Comparison of ENCODE assay signal across 8 cellular contexts in the genomic region with DNA sequence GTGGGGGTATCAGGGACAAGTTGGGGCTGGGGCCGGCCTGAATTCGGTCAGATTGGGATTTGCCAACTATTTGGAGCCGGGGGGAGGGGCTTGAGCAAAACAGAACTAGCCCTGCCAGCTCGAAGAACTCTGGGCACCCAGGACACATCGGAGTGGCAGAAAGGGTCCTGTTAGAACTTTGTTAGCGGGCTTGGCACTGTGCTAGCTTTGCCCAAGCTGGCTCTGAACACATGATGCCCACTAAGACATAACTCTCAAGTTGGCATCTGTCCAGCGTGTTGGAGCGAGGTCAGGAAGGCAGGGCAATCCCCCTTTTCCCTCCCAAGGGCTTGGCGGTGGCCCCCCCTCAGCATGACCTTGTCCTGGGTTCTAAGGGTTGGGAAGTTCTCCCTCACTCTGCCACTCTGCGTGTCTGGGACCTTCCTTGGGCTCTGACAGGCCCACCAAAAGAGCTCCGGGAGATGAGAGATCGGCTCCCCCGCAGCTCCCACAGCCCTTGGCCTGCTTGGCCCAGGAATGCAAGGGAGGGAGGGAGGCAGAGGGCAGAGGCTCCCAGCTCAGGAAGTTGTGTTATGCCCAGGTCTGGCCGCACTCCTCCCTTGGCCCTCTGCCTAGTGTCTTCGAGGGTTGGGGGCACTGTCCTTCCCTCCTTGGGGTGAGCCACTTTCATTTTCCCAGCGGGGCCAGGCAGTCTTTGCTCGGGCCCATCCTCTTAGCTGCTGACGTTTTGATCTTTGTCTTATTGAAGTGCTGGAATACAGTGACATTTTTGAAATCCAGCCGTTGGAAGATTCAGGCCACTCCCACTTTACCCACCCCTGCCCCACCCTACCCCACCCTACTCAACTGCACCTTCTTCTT. TPM values are rescaled to one million over a fixed set of nuclear protein-coding genes. Genes with fewer than 3 reads are reported as not detected.
DNase-seq lines count a peak whose midpoint lies in the region; TF ChIP-seq lines count a peak whose summit lies in the region.

No MANE protein-coding gene starts in this region.

- H3K4me1 Mint-ChIP-seq in Calu3 (ENCODE audit: low read depth, unreplicated experiment): peaks cover 55% of the 10 kb centered on the region

- peaks cover 76% of the 10 kb centered on the region for H3K36me3 Mint-ChIP-seq in Calu3 (ENCODE audit: insufficient read depth, unreplicated experiment)

- peaks cover 61% of the 10 kb centered on the region for H3K79me2 ChIP-seq in hepatocyte

- 20% methylated on average over 18 of the region's 19 CpGs for WGBS in hepatocyte (ENCODE audit: low lambda C conversion rate, missing lambda C conversion rate)

- no peaks in the 10 kb centered on the region for H3K9me3 ChIP-seq in hepatocyte (ENCODE audit: low read depth)

- H3K4me1 ChIP-seq in hepatocyte (ENCODE audit: insufficient read depth): peaks cover 65% of the 10 kb centered on the region

- H3K36me3 ChIP-seq in hepatocyte (replicated peaks; ENCODE audit: insufficient read depth, low read depth): no peaks in the 10 kb centered on the region

- intact Hi-C loops in Calu3 (cut with micrococcal nuclease; ENCODE audit: unreplicated experiment): no loop called here

- H2AFZ ChIP-seq in hepatocyte: no peak overlapping the region

- H4K20me1 ChIP-seq in hepatocyte (ENCODE audit: insufficient read depth, poor library complexity, severe bottlenecking): peaks cover 52% of the 10 kb centered on the region

- in situ Hi-C loops in GM13977 (cut with MboI; ENCODE audit: low pct_unique_long_range_greater_than_20kb, low sequenced_read_pairs, unreplicated experiment): no loop called here

- TF ChIP-seq CTCF in Calu3 (IDR thresholded peaks at IDR 0.05; ENCODE audit: unreplicated experiment) (no peak), hepatocyte (IDR thresholded peaks at IDR 0.05; ENCODE audit: poor library complexity) (no peak), GM13977 (IDR thresholded peaks at IDR 0.05; ENCODE audit: extremely low read depth, insufficient read depth, missing control alignments) (no peak)

- peak overlapping the region; percentile 91 for H3K4me3 ChIP-seq in hepatocyte

- peak overlapping the region; percentile 85 for H3K27ac Mint-ChIP-seq in Calu3 (ENCODE audit: unreplicated experiment)

- no peaks in the 10 kb centered on the region for H3K9me3 Mint-ChIP-seq in Calu3 (ENCODE audit: low read depth, unreplicated experiment)

- H3K9me2 ChIP-seq in hepatocyte (replicated peaks; ENCODE audit: insufficient read depth): no peaks in the 10 kb centered on the region

- H3K27me3 Mint-ChIP-seq in Calu3 (ENCODE audit: unreplicated experiment): no peaks in the 10 kb centered on the region

- peak overlapping the region; percentile 82 for H3K4me3 Mint-ChIP-seq in Calu3 (ENCODE audit: low read depth, unreplicated experiment)

- peak overlapping the region; percentile 96 for H3K27ac ChIP-seq in hepatocyte

- H3K27me3 ChIP-seq in hepatocyte: no peaks in the 10 kb centered on the region

- BruUV-seq in Calu3 (replicated peaks; lab: Mats Ljungman, UMichigan): TSS peak; percentile 39

- DNase-seq in Calu3 (peak; percentile 55), LHCN-M2 (ENCODE audit: low read depth) (peak; percentile 78), amniotic epithelial cell (ENCODE audit: low read depth) (peak; percentile 86), hepatocyte (ENCODE audit: low spot score) (peak; percentile 68), putamen (ENCODE audit: low spot score) (peak; percentile 62), GM13977 (ENCODE audit: low spot score) (no peak), activated gamma-delta T cell (lab: John Stamatoyannopoulos, UW) (no peak), retina (no peak)

- peak overlapping the region; percentile 83 for H3K4me2 ChIP-seq in hepatocyte

- CTCF ChIA-PET in Calu3 (lab: Charles Lee): interaction anchor here (1.0 to 3.2 kb wide), 5 partner anchors 9 to 19 kb away, joined by 3 to 25 read pairs (median 8); no protein-coding TSS in a partner anchor

RNA-seq across cellular contexts. Expression of gene LMNA, which starts 1.2 kb away (rescaled TPM):
- total RNA-seq in Calu3 (2022) (499 and 514 TPM in 2 replicates), LHCN-M2 (2014; rRNA removed) (1,371 and 1,475 TPM in 2 replicates), hepatocyte (161 and 208 TPM in 2 replicates)
- polyA plus RNA-seq in LHCN-M2 (2012): 1,211 TPM
- 345 and 402 TPM in 2 replicates for polyA plus RNA-seq in hepatocyte

RNA-seq across cellular contexts. Expression of gene MEX3A, which starts 33.5 kb away (rescaled TPM):
- total RNA-seq in Calu3 (2022) (3.3 and 5.0 TPM in 2 replicates), LHCN-M2 (2014; rRNA removed) (4.9 and 5.8 TPM in 2 replicates), hepatocyte (11.0 and 12.0 TPM in 2 replicates)
- 3.1 TPM for polyA plus RNA-seq in LHCN-M2 (2012)
- 9.3 and 10.8 TPM in 2 replicates for polyA plus RNA-seq in hepatocyte

RNA-seq across cellular contexts. Expression of gene SEMA4A, which starts 37.6 kb away (rescaled TPM):
- total RNA-seq in Calu3 (2022): 6.9 and 7.2 TPM in 2 replicates
- 0.40 and 0.64 TPM in 2 replicates for total RNA-seq in LHCN-M2 (2014; rRNA removed)
- polyA plus RNA-seq in LHCN-M2 (2012): 0.39 TPM
- 1.4 and 2.1 TPM in 2 replicates for total RNA-seq in hepatocyte
- 1.3 and 2.6 TPM in 2 replicates for polyA plus RNA-seq in hepatocyte

RNA-seq across cellular contexts. Expression of gene RAB25, which starts 54.8 kb away (rescaled TPM):
- total RNA-seq in Calu3 (2022) (182 and 189 TPM in 2 replicates), LHCN-M2 (2014; rRNA removed) (not detected in 2 replicates), hepatocyte (71.1 and 77.9 TPM in 2 replicates)
- not detected for polyA plus RNA-seq in LHCN-M2 (2012)
- polyA plus RNA-seq in hepatocyte: 91.6 and 106 TPM in 2 replicates

Comparison
In these comparisons a context has a peak if more than half of its experiments do, and no peak if none do; other contexts are left out.
1. DNase-seq: peak in Calu3 (single experiment), LHCN-M2 (single experiment), amniotic epithelial cell (single experiment), hepatocyte (single experiment) and putamen (single experiment); none in GM13977 (single experiment), activated gamma-delta T cell (single experiment) and retina (single experiment).